ENCODE assay signal across 8 cellular contexts in genomic region chr11:69048056-69048717, GRCh38. TPM values are rescaled to one million over a fixed set of nuclear protein-coding genes. Genes with fewer than 3 reads are reported as not detected.
DNase-seq lines count a peak whose midpoint lies in the region; ATAC-seq and TF ChIP-seq lines count a peak whose summit lies in the region.

No MANE protein-coding gene starts in this region.

- POLR2A ChIA-PET in OCI-LY7 (lab: Charles Lee) = interaction anchor here (0.6 kb wide), 3 partner anchors 18 to 222 kb away, joined by 3 to 6 read pairs (median 3); no protein-coding TSS in a partner anchor

- peak overlapping the region; percentile 60 for H3K27ac ChIP-seq in OCI-LY7 (ENCODE audit: low read depth, low read length, poor library complexity, severe bottlenecking)
- peak overlapping the region; percentile 95 for H3K27ac ChIP-seq in effector memory CD4-positive, alpha-beta T cell (ENCODE audit: insufficient read depth, low read length, poor library complexity, severe bottlenecking)

- peak overlapping the region; percentile 75 for H3K4me2 ChIP-seq in OCI-LY7 (ENCODE audit: low read length)

- peaks cover 44% of the 10 kb centered on the region for H3K4me1 Mint-ChIP-seq in osteocyte (ENCODE audit: unreplicated experiment)

- intact Hi-C loops in OCI-LY7 (cut with micrococcal nuclease; ENCODE audit: unreplicated experiment) = no loop called here

- peaks cover 41% of the 10 kb centered on the region for H3K79me2 ChIP-seq in OCI-LY7 (ENCODE audit: insufficient read depth, low read depth, low read length)

- no peak for ATAC-seq in GM18868 (IDR thresholded peaks at IDR 0.05; ENCODE audit: unreplicated experiment)

- peaks cover 2% of the 10 kb centered on the region for H3K27me3 Mint-ChIP-seq in osteocyte (ENCODE audit: unreplicated experiment)

- H3K4me3 Mint-ChIP-seq in osteocyte (ENCODE audit: unreplicated experiment) = peak overlapping the region; percentile 70

- no peaks in the 10 kb centered on the region for H3K36me3 Mint-ChIP-seq in osteocyte (ENCODE audit: unreplicated experiment)

- peak overlapping the region; percentile 92 for H3K4me3 ChIP-seq in OCI-LY7 (ENCODE audit: low read depth, low read length, poor library complexity, severe bottlenecking)
- H3K4me3 ChIP-seq in effector memory CD4-positive, alpha-beta T cell (ENCODE audit: insufficient read depth, low read depth, low read length, poor library complexity, severe bottlenecking) = peak overlapping the region; percentile 98

- H4K20me1 ChIP-seq in OCI-LY7 (ENCODE audit: insufficient read depth, low read length) = no peaks in the 10 kb centered on the region

- peaks cover 72% of the 10 kb centered on the region for H3K4me1 ChIP-seq in OCI-LY7 (ENCODE audit: insufficient read depth, low read length, poor library complexity, severe bottlenecking)
- H3K4me1 ChIP-seq in effector memory CD4-positive, alpha-beta T cell (ENCODE audit: control insufficient read depth, insufficient read depth, low read length, poor library complexity, severe bottlenecking) = peaks cover 5% of the 10 kb centered on the region

- H3K9me3 ChIP-seq in OCI-LY7 (ENCODE audit: low read length) = no peaks in the 10 kb centered on the region
- no peaks in the 10 kb centered on the region for H3K9me3 ChIP-seq in effector memory CD4-positive, alpha-beta T cell (ENCODE audit: control insufficient read depth, low read length)

- no peak for TF ChIP-seq CTCF in OCI-LY7 (conservative IDR thresholded peaks at IDR 0.05; ENCODE audit: low read length)
- TF ChIP-seq CTCF in osteocyte (IDR thresholded peaks at IDR 0.05) = no peak

- no peaks in the 10 kb centered on the region for H3K27me3 ChIP-seq in effector memory CD4-positive, alpha-beta T cell (replicated peaks; ENCODE audit: control insufficient read depth, insufficient read depth, low read length, poor library complexity, severe bottlenecking)

- H2AFZ ChIP-seq in OCI-LY7 (ENCODE audit: low read length) = peak overlapping the region; percentile 78; the same call in 1 of the 2 replicates

- H3K27ac Mint-ChIP-seq in osteocyte (ENCODE audit: unreplicated experiment) = no peak overlapping the region

- DNase-seq in ELR (ENCODE audit: low read depth) (peak; percentile 45), OCI-LY7 (ENCODE audit: low spot score) (no peak), osteocyte (ENCODE audit: extremely low spot score, unreplicated experiment) (no peak), GM19238 (ENCODE audit: insufficient read length, low spot score) (no peak), MV-4-11 (lab: John Stamatoyannopoulos, UW) (no peak), NCI-H1417 treated with DMSO at 0.1 percent for 48 hours (lab: John Stamatoyannopoulos, UW) (no peak)
- DNase-seq in effector memory CD4-positive, alpha-beta T cell = no peak

- no TSS peak for BruUV-seq in OCI-LY7 (replicated peaks; lab: Mats Ljungman, UMichigan)

- CTCF ChIA-PET in OCI-LY7 (lab: Charles Lee; ENCODE audit: unreplicated experiment) = no interaction called here

- H3K9me2 ChIP-seq in OCI-LY7 (ENCODE audit: insufficient read depth, low read length) = no peaks in the 10 kb centered on the region

- no peaks in the 10 kb centered on the region for H3K36me3 ChIP-seq in OCI-LY7 (ENCODE audit: insufficient read depth, low read length)
- no peaks in the 10 kb centered on the region for H3K36me3 ChIP-seq in effector memory CD4-positive, alpha-beta T cell (ENCODE audit: control insufficient read depth, insufficient read depth, low read length)

- no peaks in the 10 kb centered on the region for H3K9me3 Mint-ChIP-seq in osteocyte (ENCODE audit: unreplicated experiment)

RNA-seq across cellular contexts. Expression of gene TPCN2, which starts 0.5 kb away (rescaled TPM):
- 21.5 and 30.0 TPM in 2 replicates for total RNA-seq in OCI-LY7 (2014; rRNA removed; shearing (Covaris generic))
- total RNA-seq in OCI-LY7 (2022) = 59.8 and 65.2 TPM in 2 replicates
- 21.0 and 22.4 TPM in 2 replicates for total RNA-seq in osteocyte

RNA-seq across cellular contexts. Expression of gene MRGPRF, which starts 35.1 kb away (rescaled TPM):
- not detected in 2 replicates for total RNA-seq in OCI-LY7 (2014; rRNA removed; shearing (Covaris generic))
- not detected in 2 replicates for total RNA-seq in OCI-LY7 (2022)
- total RNA-seq in osteocyte = 7.0 and 8.4 TPM in 2 replicates
